In the genomic region with DNA sequence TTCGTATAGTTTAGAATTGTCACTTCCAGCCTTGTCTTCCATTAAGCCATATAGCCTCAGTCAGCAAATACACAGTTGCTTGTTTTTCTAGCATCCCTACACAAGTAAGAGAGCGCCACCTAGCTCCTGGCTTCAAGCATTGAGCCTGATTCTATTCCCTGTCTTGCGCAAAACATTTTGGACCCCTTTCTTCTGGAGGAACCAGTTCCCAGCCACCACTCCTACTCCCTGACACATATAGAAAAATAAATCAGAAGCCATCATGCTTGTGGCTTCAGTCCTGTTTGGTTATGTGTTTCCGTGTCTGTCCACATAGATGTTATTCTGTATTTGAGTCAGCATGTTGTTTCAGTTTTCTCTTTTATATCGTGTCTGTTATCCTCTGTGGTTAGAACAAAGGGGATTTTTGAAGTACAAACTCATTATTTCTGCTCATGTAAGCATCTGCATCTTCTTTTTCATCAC, we compare ENCODE assay signal across 8 cellular contexts. TPM values are rescaled to one million over a fixed set of nuclear protein-coding genes. Genes with fewer than 3 reads are reported as not detected.
A peak's percentile ranks its signal among the peaks of the same experiment; 100 is the strongest.
DNase-seq lines count a peak whose midpoint lies in the region; ATAC-seq, FAIRE-seq and TF ChIP-seq lines count a peak whose summit lies in the region.

No MANE protein-coding gene starts in this region.

- H3K4me3 ChIP-seq in K562 (no peak overlapping the region), kidney epithelial cell (ENCODE audit: low read depth, low read length) (no peak overlapping the region)

- no peak overlapping the region for H3K4me3 Mint-ChIP-seq in H9

- H3K27me3 Mint-ChIP-seq in H9 (ENCODE audit: low read depth) = no peaks in the 10 kb centered on the region

- H2BK12ac ChIP-seq in H9 (ENCODE audit: insufficient read length, low read depth, low read length) = no peak overlapping the region

- peak; percentile 73 to 83 for TF ChIP-seq RAD21 in K562 (CRISPR knock-in tag; conservative IDR thresholded peaks at IDR 0.05 in 1 of 2, IDR thresholded peaks at IDR 0.05 in 1 of 2)

- H4K91ac ChIP-seq in H9 (ENCODE audit: insufficient read length, low read depth, low read length) = no peak overlapping the region

- H3K36me3 Mint-ChIP-seq in H9 (ENCODE audit: insufficient read depth in 1 of 3, low read depth in 3 of 3) = peaks cover 0 to 6% (median 2%) of the 10 kb centered on the region in 3 experiments; a peak in 2 of 7 replicates

- H3K4me2 ChIP-seq in H9 (ENCODE audit: insufficient read depth, insufficient read length, low read length) (no peak overlapping the region), K562 (ENCODE audit: insufficient read depth, low read length) (no peak overlapping the region)

- no peak for TF ChIP-seq POLR2A in K562 (conservative IDR thresholded peaks at IDR 0.05)

- H3K27ac ChIP-seq in H9 (ENCODE audit: insufficient read length, low read depth, low read length) (no peak overlapping the region), K562 (ENCODE audit: extremely low read depth, low read depth, low read length) (no peak overlapping the region)

- TF ChIP-seq CTCF in H9 (conservative IDR thresholded peaks at IDR 0.05) (peak; percentile 86), K562 (IDR thresholded peaks at IDR 0.05 in 2 of 3, conservative IDR thresholded peaks at IDR 0.05 in 1 of 3; ENCODE audit: insufficient read depth in 2 of 3, low read depth in 1 of 3, low read length in 3 of 3) (peak; percentile 72 to 81 (median 73)), kidney epithelial cell (IDR thresholded peaks at IDR 0.05; ENCODE audit: insufficient read depth, low read length, poor library complexity, severe bottlenecking) (peak; percentile 72)

- H3K18ac ChIP-seq in H9 (ENCODE audit: insufficient read length, low read depth, low read length) = no peak overlapping the region

- no peak overlapping the region for H4K8ac ChIP-seq in H9 (replicated peaks; ENCODE audit: insufficient read length, low read depth, low read length)

- no peak overlapping the region for H3K27ac Mint-ChIP-seq in H9

- H3K36me3 ChIP-seq in K562 (ENCODE audit: control insufficient read depth, insufficient read depth, low read length) (0 out of 3 replicates have a peak, but pooled peaks cover 3% of the 10 kb centered on the region), kidney epithelial cell (ENCODE audit: control insufficient read depth, insufficient read depth, low read length) (no peaks in the 10 kb centered on the region)

- CTCF ChIA-PET in K562 (lab: Yijun Ruan, JAX; ENCODE audit: low intra/inter-chr PET ratio) = interaction anchor here (1.4 to 3.1 kb wide), 2 partner anchors 77 to 142 kb away, joined by 6 to 16 read pairs; no protein-coding TSS in a partner anchor

- H3K14ac ChIP-seq in H9 (ENCODE audit: insufficient read depth, low read length) = no peak overlapping the region

- no peak overlapping the region for H2BK5ac ChIP-seq in H9 (ENCODE audit: insufficient read length, low read length)

- H3K9me1 ChIP-seq in K562 (ENCODE audit: control insufficient read depth, insufficient read depth, low read length) = no peaks in the 10 kb centered on the region

- H3T11ph ChIP-seq in H9 (ENCODE audit: low read length) = no peak overlapping the region

- H3K56ac ChIP-seq in H9 (ENCODE audit: insufficient read length, low read depth, low read length) = no peak overlapping the region

- H3K4me1 ChIP-seq in H9 (ENCODE audit: insufficient read depth, low read length) (no peaks in the 10 kb centered on the region), K562 (replicated peaks in 1 of 2; ENCODE audit: control insufficient read depth in 2 of 2, insufficient read depth in 2 of 2, low read length in 2 of 2) (no peaks in the 10 kb centered on the region)

- no peak overlapping the region for H3K4ac ChIP-seq in H9 (ENCODE audit: low read depth, low read length)

- no peak overlapping the region for H3K23ac ChIP-seq in H9 (ENCODE audit: insufficient read length, low read depth, low read length)

- no peaks in the 10 kb centered on the region for H3K27me3 ChIP-seq in H9 (ENCODE audit: insufficient read depth, low read length)
- no peaks in the 10 kb centered on the region for H3K27me3 ChIP-seq in K562 (ENCODE audit: control insufficient read depth in 2 of 2, insufficient read depth in 2 of 2, low read length in 2 of 2)
- H3K27me3 ChIP-seq in kidney epithelial cell (ENCODE audit: control insufficient read depth, insufficient read depth, low read length) = no peaks in the 10 kb centered on the region

- FAIRE-seq in K562 (lab: Jason Lieb, UNC) = peak; percentile 65

- H3K23me2 ChIP-seq in H9 (ENCODE audit: insufficient read length, low read depth, low read length, poor library complexity, severe bottlenecking) = no peaks in the 10 kb centered on the region

- peaks cover 0 to 41% of the 10 kb centered on the region in 2 experiments; a peak in 4 of 5 replicates for H3K9me3 Mint-ChIP-seq in H9

- H4K5ac ChIP-seq in H9 (ENCODE audit: insufficient read length, low read depth, low read length) = no peak overlapping the region

- H3K9me3 ChIP-seq in H9 (ENCODE audit: control insufficient read depth, low read depth, low read length) (no peaks in the 10 kb centered on the region), K562 (replicated peaks; ENCODE audit: control insufficient read depth, insufficient read depth, low read depth, low read length) (no peaks in the 10 kb centered on the region)

- no peak overlapping the region for H2BK15ac ChIP-seq in H9 (ENCODE audit: low read depth, low read length)

- no peaks in the 10 kb centered on the region for H3K79me1 ChIP-seq in H9 (ENCODE audit: insufficient read depth, low read depth, low read length, poor library complexity, severe bottlenecking)

- WGBS in H9 (ENCODE audit: extremely low coverage, insufficient read length, low lambda C conversion rate) = no CpG with 5 or more reads among the region's 5 CpGs
- 35% methylated on average over 5 of the region's 5 CpGs for WGBS in K562 (ENCODE audit: insufficient coverage, low coverage, missing lambda C conversion rate)

- ATAC-seq in activated CD4-positive, CD25-positive, alpha-beta regulatory T cell treated with anti-CD3 and anti-CD28 coated beads, Interleukin-2, amount 50 U/mL, for 24 hours = peak; percentile 92 to 93
- peak; percentile 88 for ATAC-seq in K562

- H3K9ac ChIP-seq in H9 (ENCODE audit: extremely low read depth, insufficient read length, low read length) = no peak overlapping the region
- no peak overlapping the region for H3K9ac ChIP-seq in K562 (ENCODE audit: insufficient read depth in 1 of 2, low read depth in 2 of 2, low read length in 2 of 2)

- H2BK20ac ChIP-seq in H9 (ENCODE audit: low read depth, low read length, poor library complexity, severe bottlenecking) = no peak overlapping the region

- TF ChIP-seq EP300 in K562 (IDR thresholded peaks at IDR 0.05; ENCODE audit: low read length) = no peak

- H4K20me1 ChIP-seq in H9 (ENCODE audit: control insufficient read depth, insufficient read depth, insufficient read length) (no peaks in the 10 kb centered on the region), K562 (replicated peaks; ENCODE audit: control insufficient read depth, insufficient read depth, low read length) (no peaks in the 10 kb centered on the region)

- no peak overlapping the region for H2BK120ac ChIP-seq in H9 (ENCODE audit: low read depth, low read length, poor library complexity, severe bottlenecking)

- intact Hi-C loops in K562 (cut with micrococcal nuclease) = loop anchor here (1.0 kb wide), 2 partner anchors 78 to 143 kb away; no protein-coding TSS in a partner anchor

- DNase-seq in activated CD4-positive, CD25-positive, alpha-beta regulatory T cell treated with anti-CD3 and anti-CD28 coated beads, Interleukin-2, amount 50 U/mL, for 72 hours = no peak
- DNase-seq in H9 = peak; percentile 43
- DNase-seq in Kasumi-1 (lab: John Stamatoyannopoulos, UW) = peak; percentile 57 to 59
- DNase-seq in T follicular helper cell (ENCODE audit: low read depth) = peak; percentile 11
- peak in 3 of 4 experiments; percentile 5 to 63 (median 38) for DNase-seq in K562 (ENCODE audit: extremely low read depth in 1 of 4, low spot score in 3 of 4)
- peak; percentile 10 for DNase-seq in kidney epithelial cell (ENCODE audit: low read depth)
- peak; percentile 0 for DNase-seq in stimulated activated CD8-positive, alpha-beta memory T cell treated with anti-CD3 and anti-CD28 coated beads, Interleukin-12 subunit alpha, Interleukin-12 subunit beta, amount 100 ng/mL, for 1 hour (ENCODE audit: low read depth)

- H2AFZ ChIP-seq in H9 (ENCODE audit: low read length) (no peak overlapping the region), K562 (ENCODE audit: low read depth, low read length) (no peak overlapping the region)

- no peaks in the 10 kb centered on the region for H3K4me1 Mint-ChIP-seq in H9

- BruUV-seq in K562 (replicated peaks; lab: Mats Ljungman, UMichigan) = no TSS peak

- in situ Hi-C loops in K562 (cut with MboI) = loop anchor here (5.0 kb wide), 1 partner anchor 86 kb away; no protein-coding TSS in a partner anchor

- no peaks in the 10 kb centered on the region for H3K79me2 ChIP-seq in H9 (ENCODE audit: insufficient read depth, low read length)
- H3K79me2 ChIP-seq in K562 (ENCODE audit: control insufficient read depth, insufficient read depth, low read length) = no peaks in the 10 kb centered on the region

- POLR2A ChIA-PET in K562 (lab: Yijun Ruan, JAX) = no interaction called here

- no peak overlapping the region for H2AK5ac ChIP-seq in H9 (ENCODE audit: insufficient read length, low read length)

TF ChIP-seq in K562, 482 proteins besides CTCF, POLR2A, EP300 and RAD21 (continues in another document):
- TF ChIP-seq XRCC5 (IDR thresholded peaks at IDR 0.05; ENCODE audit: low read depth, low read length) = no peak
- TF ChIP-seq SMC3 (conservative IDR thresholded peaks at IDR 0.05; ENCODE audit: insufficient read depth, low read depth, low read length) = peak; percentile 66

RNA-seq across cellular contexts. Expression of a gene that starts 59.9 kb away (rescaled TPM):
- total RNA-seq in H9 (2021) (7.3 and 9.8 TPM in 2 replicates), K562 (2014; rRNA removed) (8.1 and 13.3 TPM in 2 replicates), K562 (2014; rRNA removed; fragmentation: Illumina TruSeq; extraction: Trizol) (12.4 and 14.5 TPM in 2 replicates), K562 (2015; rRNA removed; fragmentation: Illumina TruSeq; extraction: Trizol) (12.4 and 13.3 TPM in 2 replicates), K562 (2021) (13.5 and 14.8 TPM in 2 replicates), kidney epithelial cell (4.1 and 5.5 TPM in 2 replicates)
- 15.1 and 28.4 TPM in 2 replicates for total RNA-seq in K562 (2011; cell fraction: chromatin; rRNA removed; ENCODE audit: low replicate concordance)
- total RNA-seq in K562 (2011; cell fraction: nucleolus; rRNA removed) = 6.0 and 7.4 TPM in 2 replicates
- 9.8 and 10.3 TPM in 2 replicates for total RNA-seq in K562 (2011; cell fraction: nucleoplasm; rRNA removed)
- polyA plus RNA-seq in K562 (2011; rRNA removed) (9.6 and 15.3 TPM in 2 replicates), K562 (2014; fragmentation: Illumina TruSeq; extraction: Trizol) (10.0 and 10.1 TPM in 2 replicates), K562 (2014; fragmentation: Nextera tagmentation; extraction: Ambion mirVana) (10 to 100 TPM in 1 of 2 experiments, 1 to 10 TPM in 1; 8.0 to 12.4 TPM), K562 (2014; rRNA removed) (12.5 and 15.7 TPM in 2 replicates)
- 2.3 and 4.2 TPM in 2 replicates for polyA plus RNA-seq in K562 (2011; cell fraction: cytosol; rRNA removed)
- 7.8 and 12.2 TPM in 2 replicates for polyA plus RNA-seq in K562 (2011; cell fraction: nucleus; rRNA removed)
- polyA plus RNA-seq in K562 (2012) = 9.7 and 16.8 TPM in 2 replicates
- polyA minus RNA-seq in K562 (2011; rRNA and poly(A)+ RNA removed) = 10.7 and 15.9 TPM in 2 replicates
- polyA minus RNA-seq in K562 (2011; cell fraction: cytosol; rRNA and poly(A)+ RNA removed) = 5.2 and 5.8 TPM in 2 replicates
- 8.8 TPM in 2 replicates for polyA minus RNA-seq in K562 (2011; cell fraction: nucleus; rRNA and poly(A)+ RNA removed)
